35 cellular contexts compared by ENCODE assay signal in genomic region chr6:103101267-103101666, GRCh38.
"Had no signal": no experiment of that assay in that cellular context is flagged by ENCODE, and none has a peak within 500 bp of the region (broad histone marks: within the 10 kb centered on the region; RNA-seq: fewer than 3 reads in every experiment).

No MANE protein-coding gene starts in this region.

- DNase-seq: Karpas-422, Kasumi-1, MG63, MM.1S, MV-4-11, NCI-H1048, NCI-H1092, NCI-H1092 treated with DMSO at 0.1 percent for 48 hours, NCI-H1105, NCI-H1105 treated with DMSO at 0.1 percent for 48 hours, NCI-H1417, NCI-H1417 treated with DMSO at 0.1 percent for 48 hours, NCI-H1436, NCI-H1436 treated with DMSO at 0.1 percent for 48 hours, NCI-H146, NCI-H1694, NCI-H1694 treated with DMSO at 0.1 percent for 48 hours, NCI-H187, NCI-H187 treated with DMSO at 0.1 percent for 48 hours, NCI-H1930, NCI-H2029, NCI-H2029 treated with DMSO at 0.1 percent for 48 hours, NCI-H2081, NCI-H2081 treated with DMSO at 0.1 percent for 48 hours, NCI-H2107, NCI-H2171, NCI-H2171 treated with DMSO at 0.1 percent for 48 hours, NCI-H2227 treated with DMSO at 0.1 percent for 48 hours, NCI-H226, NCI-H345, NCI-H446, NCI-H446 treated with DMSO at 0.1 percent for 48 hours, NCI-H510A, NCI-H510A treated with DMSO at 0.1 percent for 48 hours, NCI-H524 treated with DMSO at 0.1 percent for 48 hours had no signal

- H3K27me3 ChIP-seq: MG63 had no signal

- H3K9me3 ChIP-seq: MG63 had no signal

- H3K36me3 ChIP-seq: MG63 had no signal

- H3K4me3 ChIP-seq: MG63 had no signal
